Comparison of ENCODE assay signal across 14 cellular contexts in the genomic region with DNA sequence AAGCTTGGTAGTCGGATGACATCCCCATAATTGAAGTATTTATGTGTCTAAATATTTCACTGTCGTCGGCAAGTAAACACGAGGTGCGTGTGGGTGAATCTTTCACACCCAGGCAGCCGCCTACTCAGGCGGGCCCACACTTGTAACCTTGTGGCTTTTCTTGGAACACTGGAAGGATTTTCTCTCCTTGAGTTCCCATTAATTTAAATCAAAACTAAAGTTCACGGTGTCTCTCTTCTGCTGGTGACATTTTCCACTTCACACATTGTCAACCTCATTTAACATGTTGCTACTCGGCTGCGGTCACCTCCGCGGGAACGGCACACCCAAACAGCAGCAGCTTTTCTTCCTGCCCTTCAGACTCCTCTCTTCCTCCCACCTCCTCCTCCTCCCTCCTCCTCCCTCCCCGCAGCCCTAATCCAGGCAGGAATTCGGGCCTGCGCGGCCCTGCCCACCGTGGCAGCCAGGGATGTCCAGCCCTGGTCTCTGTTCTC.
A peak's percentile ranks its signal among the peaks of the same experiment; 100 is the strongest.
DNase-seq lines count a peak whose midpoint lies in the region; ATAC-seq and TF ChIP-seq lines count a peak whose summit lies in the region.
"Had no signal": no experiment of that assay in that cellular context is flagged by ENCODE, and none has a peak within 500 bp of the region (broad histone marks: within the 10 kb centered on the region; RNA-seq: fewer than 3 reads in every experiment).

No MANE protein-coding gene starts in this region.

- intact Hi-C loops in CD14-positive monocyte (cut with micrococcal nuclease) = loop anchor here in 1 of 2 donors (10.0 kb wide), 1 partner anchor 46 kb away; no protein-coding TSS in a partner anchor
- intact Hi-C loops in dendritic cell treated with granulocyte-macrophage colony-stimulating factor and Interleukin-4, amounts not matched to agents 40 ng/mL and 50 ng/mL, for 4 days (cut with micrococcal nuclease) = loop anchor here (5.0 kb wide), 1 partner anchor 39 kb away; no protein-coding TSS in a partner anchor
- intact Hi-C loops in thyroid gland (cut with DNase I) = no loop called here

- no peak for TF ChIP-seq POLR2A in thyroid gland (IDR thresholded peaks at IDR 0.05)

- H3K36me3 ChIP-seq in thyroid gland (no peaks in the 10 kb centered on the region), osteoblast (ENCODE audit: insufficient read depth, low read length) (no peaks in the 10 kb centered on the region)

- H3K27ac ChIP-seq in thyroid gland = no peak overlapping the region
- H3K27ac ChIP-seq in osteoblast (ENCODE audit: low read depth, low read length) = no peak overlapping the region
- H3K27ac ChIP-seq: body of pancreas, parathyroid adenoma had no signal

- H2AFZ ChIP-seq in osteoblast (ENCODE audit: low read length) = no peak overlapping the region
- H2AFZ ChIP-seq: parathyroid adenoma had no signal

- H3K4me1 ChIP-seq in thyroid gland (no peaks in the 10 kb centered on the region), osteoblast (ENCODE audit: insufficient read depth, low read length) (no peaks in the 10 kb centered on the region)
- H3K4me1 ChIP-seq: body of pancreas had no signal

- H3K27ac Mint-ChIP-seq in CD14-positive monocyte (peak overlapping the region in 4 of 7 donors; percentile 2 to 53 (median 16)), IgD-negative memory B cell (peak overlapping the region in 1 of 3 donors; percentile 63)
- peak overlapping the region; percentile 76 for H3K27ac Mint-ChIP-seq in dendritic cell treated with granulocyte-macrophage colony-stimulating factor and Interleukin-4, amounts not matched to agents 40 ng/mL and 50 ng/mL, for 4 days
- peak overlapping the region; percentile 75 to 95 for H3K27ac Mint-ChIP-seq in natural killer cell treated with Interleukin-12 subunit alpha and Interleukin-12 subunit beta and Interleukin-15 and Interleukin-18, amount 100 ng/mL, for 72 hours

- peaks cover 12 to 20% of the 10 kb centered on the region in 2 donors for H3K36me3 Mint-ChIP-seq in CD14-positive monocyte
- H3K36me3 Mint-ChIP-seq in IgD-negative memory B cell = no peaks in the 10 kb centered on the region
- no peaks in the 10 kb centered on the region for H3K36me3 Mint-ChIP-seq in dendritic cell treated with granulocyte-macrophage colony-stimulating factor and Interleukin-4, amounts not matched to agents 40 ng/mL and 50 ng/mL, for 4 days (ENCODE audit: low read depth)
- peaks cover 14% of the 10 kb centered on the region for H3K36me3 Mint-ChIP-seq in natural killer cell treated with Interleukin-12 subunit alpha and Interleukin-12 subunit beta and Interleukin-15 and Interleukin-18, amount 100 ng/mL, for 72 hours

- peak; percentile 81 to 85 for ATAC-seq in natural killer cell treated with Interleukin-12 subunit alpha and Interleukin-12 subunit beta and Interleukin-15 and Interleukin-18, amount 100 ng/mL, for 72 hours
- ATAC-seq in GM21526 (IDR thresholded peaks at IDR 0.05; ENCODE audit: low FRiP score, unreplicated experiment) = no peak
- ATAC-seq: body of pancreas had no signal

- no peaks in the 10 kb centered on the region for H3K79me2 ChIP-seq in osteoblast (ENCODE audit: insufficient read depth, low read length)
- H3K79me2 ChIP-seq: parathyroid adenoma had no signal

- H3K9me3 Mint-ChIP-seq in CD14-positive monocyte = peaks cover 0 to 14% (median 5%) of the 10 kb centered on the region in 7 donors
- H3K9me3 Mint-ChIP-seq in IgD-negative memory B cell = peaks cover 3 to 7% (median 5%) of the 10 kb centered on the region in 3 donors
- no peaks in the 10 kb centered on the region for H3K9me3 Mint-ChIP-seq in dendritic cell treated with granulocyte-macrophage colony-stimulating factor and Interleukin-4, amounts not matched to agents 40 ng/mL and 50 ng/mL, for 4 days
- H3K9me3 Mint-ChIP-seq in natural killer cell treated with Interleukin-12 subunit alpha and Interleukin-12 subunit beta and Interleukin-15 and Interleukin-18, amount 100 ng/mL, for 72 hours = peaks cover 9% of the 10 kb centered on the region

- H3K4me3 Mint-ChIP-seq in CD14-positive monocyte (peak overlapping the region; percentile 34 to 82), IgD-negative memory B cell (peak overlapping the region in 3 of 4 donors; percentile 42 to 86 (median 77))
- H3K4me3 Mint-ChIP-seq in dendritic cell treated with granulocyte-macrophage colony-stimulating factor and Interleukin-4, amounts not matched to agents 40 ng/mL and 50 ng/mL, for 4 days = peak overlapping the region; percentile 24
- peak overlapping the region; percentile 61 for H3K4me3 Mint-ChIP-seq in natural killer cell treated with Interleukin-12 subunit alpha and Interleukin-12 subunit beta and Interleukin-15 and Interleukin-18, amount 100 ng/mL, for 72 hours

- peaks cover 41% of the 10 kb centered on the region for H3K4me1 Mint-ChIP-seq in CD14-positive monocyte
- peaks cover 14 to 28% (median 21%) of the 10 kb centered on the region in 3 donors for H3K4me1 Mint-ChIP-seq in IgD-negative memory B cell
- H3K4me1 Mint-ChIP-seq in dendritic cell treated with granulocyte-macrophage colony-stimulating factor and Interleukin-4, amounts not matched to agents 40 ng/mL and 50 ng/mL, for 4 days (ENCODE audit: low read depth) = peaks cover 60% of the 10 kb centered on the region
- peaks cover 37 to 47% of the 10 kb centered on the region in 2 donors for H3K4me1 Mint-ChIP-seq in natural killer cell treated with Interleukin-12 subunit alpha and Interleukin-12 subunit beta and Interleukin-15 and Interleukin-18, amount 100 ng/mL, for 72 hours (ENCODE audit: low read depth in 2 of 2)

- H3K27me3 Mint-ChIP-seq in CD14-positive monocyte (ENCODE audit: low read depth in 3 of 3) (peaks cover 24 to 56% (median 37%) of the 10 kb centered on the region in 3 donors), IgD-negative memory B cell (peaks cover 43% of the 10 kb centered on the region)
- H3K27me3 Mint-ChIP-seq in dendritic cell treated with granulocyte-macrophage colony-stimulating factor and Interleukin-4, amounts not matched to agents 40 ng/mL and 50 ng/mL, for 4 days = peaks cover 40% of the 10 kb centered on the region
- no peaks in the 10 kb centered on the region for H3K27me3 Mint-ChIP-seq in natural killer cell treated with Interleukin-12 subunit alpha and Interleukin-12 subunit beta and Interleukin-15 and Interleukin-18, amount 100 ng/mL, for 72 hours

- no peak for TF ChIP-seq CTCF in CD14-positive monocyte (IDR thresholded peaks at IDR 0.05)
- TF ChIP-seq CTCF in thyroid gland (IDR thresholded peaks at IDR 0.05) = no peak
- TF ChIP-seq CTCF in osteoblast (IDR thresholded peaks at IDR 0.05; ENCODE audit: extremely low read depth, low read depth, low read length) = no peak

- H4K20me1 ChIP-seq in osteoblast (ENCODE audit: insufficient read depth, low read length) = no peaks in the 10 kb centered on the region

- H3K27me3 ChIP-seq in thyroid gland = no peaks in the 10 kb centered on the region
- no peaks in the 10 kb centered on the region for H3K27me3 ChIP-seq in osteoblast (ENCODE audit: insufficient read depth, low read length)
- H3K27me3 ChIP-seq: body of pancreas had no signal

- H3K4me3 ChIP-seq in thyroid gland (replicated peaks in 1 of 3) (no peak overlapping the region), osteoblast (ENCODE audit: insufficient read depth, low read length) (no peak overlapping the region)
- H3K4me3 ChIP-seq: body of pancreas, lung had no signal

- 63 to 65% methylated on average over 18 of the region's 18 CpGs for WGBS in thyroid gland, 2 donors

- H3K9me3 ChIP-seq in thyroid gland (no peaks in the 10 kb centered on the region), osteoblast (ENCODE audit: low read depth, low read length) (no peaks in the 10 kb centered on the region)
- H3K9me3 ChIP-seq: body of pancreas had no signal

- DNase-seq in CD14-positive monocyte (ENCODE audit: low spot score) (no peak), NCI-H226 (no peak), thyroid gland (no peak), osteoblast (ENCODE audit: insufficient read length, low spot score, missing footprints) (no peak)
- peak; percentile 80 for DNase-seq in natural killer cell treated with Interleukin-12 subunit alpha and Interleukin-12 subunit beta and Interleukin-15 and Interleukin-18, amount 100 ng/mL, for 72 hours (ENCODE audit: low spot score)
- DNase-seq: activated T-cell treated with anti-CD3 and anti-CD28 coated beads, Interleukin-2, amount 50 U/mL, for 1 hour; body of pancreas; NCI-H1417; NCI-H510A treated with DMSO at 0.1 percent for 48 hours had no signal

- H3K4me2 ChIP-seq in osteoblast (ENCODE audit: insufficient read depth, low read length) = no peak overlapping the region

Comparison
In these comparisons a context has a peak if more than half of its experiments do, and no peak if none do; other contexts are left out.
1. H3K4me3 Mint-ChIP-seq: peak in every context shown above with its lines; median percentile 77 in IgD-negative memory B cell; 61 in natural killer cell treated with Interleukin-12 subunit alpha and Interleukin-12 subunit beta and Interleukin-15 and Interleukin-18, amount 100 ng/mL, for 72 hours; 58 in CD14-positive monocyte; 24 in dendritic cell treated with granulocyte-macrophage colony-stimulating factor and Interleukin-4, amounts not matched to agents 40 ng/mL and 50 ng/mL, for 4 days.